In the genomic region with DNA sequence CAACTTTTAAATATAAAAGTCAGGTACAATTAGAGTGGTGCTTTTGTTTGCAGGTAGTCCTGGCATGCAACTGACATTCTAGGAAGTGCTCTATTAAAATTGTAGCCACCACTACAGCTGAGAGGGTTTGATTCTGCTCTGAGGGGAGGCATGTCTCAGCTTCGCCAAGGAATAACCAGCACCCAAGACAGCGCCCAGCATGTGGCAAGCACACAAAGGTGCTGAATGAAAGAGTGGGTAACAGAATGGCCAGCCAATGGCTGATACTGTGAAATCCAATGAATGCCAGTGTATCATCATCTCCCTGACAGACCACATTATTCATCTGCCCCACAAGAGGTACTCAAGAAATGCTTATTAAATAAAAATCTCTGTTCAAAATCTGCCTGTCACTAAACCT, we compare ENCODE assay signal across 22 cellular contexts.
"Had no signal": no experiment of that assay in that cellular context is flagged by ENCODE, and none has a peak within 500 bp of the region (broad histone marks: within the 10 kb centered on the region; RNA-seq: fewer than 3 reads in every experiment).

No MANE protein-coding gene starts in this region.

- H3K4me3 Mint-ChIP-seq: activated CD4-positive, alpha-beta T cell treated with anti-CD3 and anti-CD28 coated beads, Interleukin-2, amount 10 ng/mL, durations not matched to agents 24 days and 14 days; activated CD8-positive, alpha-beta memory T cell treated with anti-CD3 and anti-CD28 coated beads, Interleukin-2, amount 10 ng/mL, durations not matched to agents 7 days and 5 days; activated CD8-positive, alpha-beta T cell treated with anti-CD3 and anti-CD28 coated beads for 36 hours; activated naive CD8-positive, alpha-beta T cell; activated T-helper 1 cell treated with anti-CD3 and anti-CD28 coated beads, Interleukin-12 subunit alpha, Interleukin-12 subunit beta, Interleukin-2, Interleukin-4 antibody, amounts not matched to agents 30 ng/mL and 10 ng/mL and 1 ng/mL, durations not matched to agents 14 hours and 24 hours and 36 hours; neural progenitor cell; T-helper 1 cell treated with Interleukin-12 subunit alpha and Interleukin-12 subunit beta and Interleukin-4 antibody, amounts not matched to agents 30 μg/mL and 1 μg/mL, for 36 hours had no signal

- H3K9me3 Mint-ChIP-seq: activated CD8-positive, alpha-beta T cell treated with anti-CD3 and anti-CD28 coated beads for 36 hours; activated T-helper 1 cell treated with anti-CD3 and anti-CD28 coated beads, Interleukin-12 subunit alpha, Interleukin-12 subunit beta, Interleukin-2, Interleukin-4 antibody, amounts not matched to agents 30 ng/mL and 10 ng/mL and 1 ng/mL, durations not matched to agents 14 hours and 24 hours and 36 hours; neural progenitor cell; T-helper 1 cell treated with Interleukin-12 subunit alpha and Interleukin-12 subunit beta and Interleukin-4 antibody, amounts not matched to agents 30 μg/mL and 1 μg/mL, for 36 hours had no signal

- H3K27me3 Mint-ChIP-seq: activated CD4-positive, alpha-beta T cell treated with anti-CD3 and anti-CD28 coated beads, Interleukin-2, amount 10 ng/mL, durations not matched to agents 24 days and 14 days; activated CD8-positive, alpha-beta memory T cell treated with anti-CD3 and anti-CD28 coated beads, Interleukin-2, amount 10 ng/mL, durations not matched to agents 7 days and 5 days; activated CD8-positive, alpha-beta T cell treated with anti-CD3 and anti-CD28 coated beads for 36 hours; activated naive CD8-positive, alpha-beta T cell had no signal

- ATAC-seq: activated CD8-positive, alpha-beta memory T cell treated with anti-CD3 and anti-CD28 coated beads, Interleukin-2, amount 10 ng/mL, durations not matched to agents 7 days and 5 days; activated CD8-positive, alpha-beta T cell treated with anti-CD3 and anti-CD28 coated beads for 36 hours; left colon; mucosa of descending colon; stimulated activated naive CD8-positive, alpha-beta T cell treated with anti-CD3 and anti-CD28 coated beads, Interleukin-15, Interleukin-2, amounts not matched to agents 100 U/mL and 50 U/mL, for 24 hours had no signal

- H3K36me3 ChIP-seq: breast epithelium, neural progenitor cell, thyroid gland had no signal

- H3K27ac ChIP-seq: breast epithelium, neural progenitor cell, thyroid gland had no signal

- H3K4me3 ChIP-seq: breast epithelium, mucosa of descending colon, neural progenitor cell, spleen, thyroid gland had no signal

- H3K27ac Mint-ChIP-seq: activated CD4-positive, alpha-beta T cell treated with anti-CD3 and anti-CD28 coated beads, Interleukin-2, amount 10 ng/mL, durations not matched to agents 24 days and 14 days; activated CD8-positive, alpha-beta T cell treated with anti-CD3 and anti-CD28 coated beads for 36 hours; activated naive CD8-positive, alpha-beta T cell; activated T-helper 1 cell treated with anti-CD3 and anti-CD28 coated beads, Interleukin-12 subunit alpha, Interleukin-12 subunit beta, Interleukin-2, Interleukin-4 antibody, amounts not matched to agents 30 ng/mL and 10 ng/mL and 1 ng/mL, durations not matched to agents 14 hours and 24 hours and 36 hours; neural progenitor cell; progenitor cell of endocrine pancreas had no signal

- H3K4me2 ChIP-seq: neural progenitor cell had no signal

- DNase-seq: activated CD4-positive, alpha-beta T cell treated with anti-CD3 and anti-CD28 coated beads, Interleukin-2, amount 10 ng/mL, durations not matched to agents 24 days and 14 days; activated CD8-positive, alpha-beta memory T cell treated with anti-CD3 and anti-CD28 coated beads, Interleukin-2, amount 10 ng/mL, durations not matched to agents 7 days and 5 days; activated CD8-positive, alpha-beta T cell treated with anti-CD3 and anti-CD28 coated beads for 36 hours; activated gamma-delta T cell treated with Interleukin-2 at 50 U/mL for 16 hours; amniotic stem cell; effector CD4-positive, alpha-beta T cell; erythroblast; foreskin fibroblast; left colon; mesenchymal stem cell; mucosa of descending colon; retina; spleen; stimulated activated CD4-positive, alpha-beta T cell treated with anti-CD3 and anti-CD28 coated beads, Interleukin-4, amount 100 ng/mL, for 1 hour; stimulated activated naive CD8-positive, alpha-beta T cell treated with anti-CD3 and anti-CD28 coated beads, Interleukin-15, Interleukin-2, amounts not matched to agents 100 U/mL and 50 U/mL, for 24 hours had no signal

- H3K4me1 Mint-ChIP-seq: neural progenitor cell had no signal

- H3K27me3 ChIP-seq: breast epithelium, spleen, thyroid gland had no signal

- H3K9me3 ChIP-seq: breast epithelium, mucosa of descending colon, spleen, thyroid gland had no signal

- H3K36me3 Mint-ChIP-seq: neural progenitor cell had no signal

- H3K4me1 ChIP-seq: breast epithelium, neural progenitor cell had no signal

- H2AFZ ChIP-seq: neural progenitor cell had no signal

- H3K9ac ChIP-seq: neural progenitor cell had no signal
